Comparison of ENCODE assay signal across 8 cellular contexts in genomic region chr5:138725153-138725884, GRCh38. TPM values are rescaled to one million over a fixed set of nuclear protein-coding genes. Genes with fewer than 3 reads are reported as not detected.
A peak's percentile ranks its signal among the peaks of the same experiment; 100 is the strongest.
DNase-seq lines count a peak whose midpoint lies in the region; ATAC-seq and TF ChIP-seq lines count a peak whose summit lies in the region.

No MANE protein-coding gene starts in this region.

- CTCF ChIA-PET in AG04450 (lab: Charles Lee) (interaction anchor here (0.6 to 1.5 kb wide), 6 partner anchors 10 to 541 kb away, joined by 3 to 12 read pairs (median 6); no protein-coding TSS in a partner anchor), RWPE1 (lab: Yijun Ruan, JAX) (interaction anchor here (0.5 to 2.1 kb wide), 25 partner anchors 9 to 833 kb away, joined by 3 to 18 read pairs (median 4); partner anchors contain the start of gene HSPA9)

- H3K9me3 ChIP-seq in AG04450 (ENCODE audit: control insufficient read depth, insufficient read depth, low read length), result no peaks in the 10 kb centered on the region
- no peaks in the 10 kb centered on the region for H3K9me3 ChIP-seq in HUES64 (ENCODE audit: insufficient read depth, low read depth, low read length)

- H3K27ac ChIP-seq in AG04450 (ENCODE audit: low read depth, low read length) (no peak overlapping the region), HUES64 (ENCODE audit: low read depth, low read length) (peak overlapping the region; percentile 43), RWPE1 (peak overlapping the region; percentile 63)

- POLR2A ChIA-PET in AG04450 (lab: Yijun Ruan, JAX) (interaction anchor here (1.4 kb wide), 1 partner anchor 150 kb away, joined by 4 read pairs; the partner anchor contains the start of gene HSPA9), RWPE1 (lab: Yijun Ruan, JAX; ENCODE audit: low non-redundant PET) (interaction anchor here (1.1 kb wide), 1 partner anchor 28 kb away, joined by 5 read pairs; no protein-coding TSS in a partner anchor)

- peaks cover 16% of the 10 kb centered on the region for H3K27me3 ChIP-seq in AG04450 (ENCODE audit: control insufficient read depth, insufficient read depth, low read length)
- H3K27me3 ChIP-seq in HUES64 (ENCODE audit: insufficient read depth, low read length), result no peaks in the 10 kb centered on the region

- peaks cover 29% of the 10 kb centered on the region for H3K4me1 ChIP-seq in HUES64 (ENCODE audit: insufficient read depth, low read length)

- peak overlapping the region; percentile 52 for H3K9ac ChIP-seq in HUES64 (ENCODE audit: low read depth, low read length)

- 50% methylated on average over 12 of the region's 13 CpGs for WGBS in HUES64

- H3K4me3 ChIP-seq in AG04450 (ENCODE audit: low read depth, low read length), result no peak overlapping the region
- H3K4me3 ChIP-seq in HUES64 (ENCODE audit: low read length), result peak overlapping the region; percentile 13; the same call in 1 of the 2 replicates

- ATAC-seq in omental fat pad (ENCODE audit: low FRiP score), result peak; percentile 64
- ATAC-seq in activated CD4-positive, CD25-positive, alpha-beta regulatory T cell treated with anti-CD3 and anti-CD28 coated beads, Interleukin-2, amount 50 U/mL, for 24 hours, result no peak
- ATAC-seq in GM21786 (IDR thresholded peaks at IDR 0.05; ENCODE audit: unreplicated experiment), result no peak

- no peaks in the 10 kb centered on the region for H3K36me3 ChIP-seq in HUES64 (ENCODE audit: insufficient read depth, low read length)

- TF ChIP-seq CTCF in AG04450 (IDR thresholded peaks at IDR 0.05; ENCODE audit: low read depth, low read length) (peak; percentile 44), RWPE1 (conservative IDR thresholded peaks at IDR 0.05; ENCODE audit: low read depth) (no peak; the same call in 1 of the 2 replicates), omental fat pad (IDR thresholded peaks at IDR 0.05) (no peak)

- DNase-seq in AG04450 (ENCODE audit: low read depth, low spot score) (peak; percentile 4), RWPE1 (ENCODE audit: low spot score) (peak; percentile 92), fibroblast of the conjunctiva (ENCODE audit: low read depth) (peak; percentile 46), omental fat pad (ENCODE audit: low spot score) (no peak)
- DNase-seq in activated naive CD4-positive, alpha-beta T cell (lab: John Stamatoyannopoulos, UW), result no peak

RNA-seq across cellular contexts. Expression of gene CTNNA1, which starts 27.9 kb away (rescaled TPM):
- polyA plus RNA-seq in AG04450 (2011; rRNA removed), result 140 and 207 TPM in 2 replicates
- polyA minus RNA-seq in AG04450 (2011; rRNA and poly(A)+ RNA removed), result 203 and 258 TPM in 2 replicates
- polyA plus RNA-seq in HUES64 (2013, experiment 1 of 2), result 191 TPM
- 196 TPM for polyA plus RNA-seq in HUES64 (2013, experiment 2 of 2)
- 100 to 1,000 TPM; 251 to 326 (median 274) TPM for total RNA-seq in omental fat pad

Comparison
In these comparisons a context has a peak if more than half of its experiments do, and no peak if none do; other contexts are left out.
1. DNase-seq: peak in AG04450 (single experiment), RWPE1 (single experiment) and fibroblast of the conjunctiva (single experiment); none in omental fat pad (single experiment) and activated naive CD4-positive, alpha-beta T cell (0 of 4).